ENCODE assay signal across 16 cellular contexts in genomic region chr11:69904331-69905201, GRCh38.
DNase-seq lines count a peak whose midpoint lies in the region; ATAC-seq, FAIRE-seq and TF ChIP-seq lines count a peak whose summit lies in the region.
"Had no signal": no experiment of that assay in that cellular context is flagged by ENCODE, and none has a peak within 500 bp of the region (broad histone marks: within the 10 kb centered on the region; RNA-seq: fewer than 3 reads in every experiment).

No MANE protein-coding gene starts in this region.

- H3K9me3 ChIP-seq in RWPE2 (ENCODE audit: severe bottlenecking) (no peaks in the 10 kb centered on the region), kidney (ENCODE audit: control insufficient read depth in 1 of 2, low read length in 2 of 2) (no peaks in the 10 kb centered on the region), psoas muscle (no peaks in the 10 kb centered on the region), mammary epithelial cell (replicated peaks; ENCODE audit: insufficient read depth, low read length) (no peaks in the 10 kb centered on the region)

- no peak overlapping the region for H3K9ac ChIP-seq in kidney (ENCODE audit: low read length in 2 of 2)
- H3K9ac ChIP-seq in mammary epithelial cell (ENCODE audit: insufficient read depth, low read length) = no peak overlapping the region
- H3K9ac ChIP-seq: KMS-11 had no signal

- WGBS in psoas muscle, 3 donors = 82 to 91% (median 85%) methylated on average over 12 of the region's 12 CpGs
- 77% methylated on average over 5 of the region's 12 CpGs for WGBS in mammary epithelial cell (ENCODE audit: low coverage, missing lambda C conversion rate)

- TF ChIP-seq CTCF in RWPE2 (IDR thresholded peaks at IDR 0.05; ENCODE audit: poor library complexity, severe bottlenecking) (no peak), kidney (IDR thresholded peaks at IDR 0.05; ENCODE audit: borderline replicate concordance, extremely low read depth, insufficient read depth) (no peak), psoas muscle (IDR thresholded peaks at IDR 0.05) (no peak), mammary epithelial cell (conservative IDR thresholded peaks at IDR 0.05 in 1 of 2, IDR thresholded peaks at IDR 0.05 in 1 of 2; ENCODE audit: extremely low read depth in 1 of 2, insufficient read depth in 1 of 2, low read depth in 1 of 2, low read length in 2 of 2) (no peak)

- intact Hi-C loops in kidney (cut with DNase I) = no loop called here
- intact Hi-C loops in psoas muscle (cut with DNase I) = no loop called here
- intact Hi-C loops in mammary epithelial cell (cut with micrococcal nuclease) = no loop called here

- H2AFZ ChIP-seq in mammary epithelial cell (ENCODE audit: low read depth, low read length) = no peak overlapping the region

- H3K27me3 ChIP-seq in RWPE2 (ENCODE audit: insufficient read depth, poor library complexity, severe bottlenecking) (no peaks in the 10 kb centered on the region), psoas muscle (ENCODE audit: insufficient read depth in 3 of 3, low read length in 2 of 3) (peaks cover 0 to 9% (median 0%) of the 10 kb centered on the region in 3 donors), mammary epithelial cell (ENCODE audit: insufficient read depth, low read length) (no peaks in the 10 kb centered on the region)

- CTCF ChIA-PET in mammary epithelial cell (lab: Charles Lee; ENCODE audit: low non-redundant PET) = interaction anchor here (0.6 kb wide), 1 partner anchor 157 kb away, joined by 3 read pairs; no protein-coding TSS in a partner anchor

- dilution Hi-C loops in mammary epithelial cell (cut with HindIII; ENCODE audit: low sequenced_read_pairs) = loop anchor here (5.0 kb wide), 2 partner anchors 47 to 102 kb away; no protein-coding TSS in a partner anchor

- H3K79me2 ChIP-seq in mammary epithelial cell (ENCODE audit: insufficient read depth, low read length) = no peaks in the 10 kb centered on the region

- in situ Hi-C loops in mammary epithelial cell (cut with MboI; ENCODE audit: low sequenced_read_pairs in 2 of 2) = loop anchor here in 1 of 2 donors (10.0 kb wide), 1 partner anchor 190 kb away; no protein-coding TSS in a partner anchor

- H3K27ac ChIP-seq in RWPE2 (ENCODE audit: poor library complexity, severe bottlenecking) (no peak overlapping the region), kidney (ENCODE audit: low read depth in 2 of 2, low read length in 2 of 2) (no peak overlapping the region), psoas muscle (no peak overlapping the region), mammary epithelial cell (ENCODE audit: insufficient read depth, low read depth, low read length) (no peak overlapping the region)
- H3K27ac ChIP-seq: C4-2B, KMS-11 had no signal

- H4K20me1 ChIP-seq in mammary epithelial cell (ENCODE audit: insufficient read depth, low read length) = no peaks in the 10 kb centered on the region

- H3K4me2 ChIP-seq in mammary epithelial cell (ENCODE audit: insufficient read depth, low read depth, low read length) = no peak overlapping the region
- H3K4me2 ChIP-seq: KMS-11 had no signal

- FAIRE-seq in kidney (lab: Jason Lieb, UNC) = no peak

- ATAC-seq in RWPE2 (ENCODE audit: low read depth) (no peak), psoas muscle (no peak), HG03045 (IDR thresholded peaks at IDR 0.05; ENCODE audit: unreplicated experiment) (no peak)

- H3K36me3 ChIP-seq in RWPE2 (ENCODE audit: low read depth) (no peaks in the 10 kb centered on the region), kidney (ENCODE audit: control insufficient read depth in 1 of 2, insufficient read depth in 2 of 2, low read length in 2 of 2) (no peaks in the 10 kb centered on the region), psoas muscle (ENCODE audit: insufficient read depth in 1 of 2, low read depth in 1 of 2) (no peaks in the 10 kb centered on the region), mammary epithelial cell (ENCODE audit: insufficient read depth, low read length) (no peaks in the 10 kb centered on the region)

- no TSS peak for BruUV-seq in mammary epithelial cell (replicated peaks; lab: Mats Ljungman, UMichigan)

- peak; percentile 60 for DNase-seq in CMK (ENCODE audit: low read depth)
- peak; percentile 43 for DNase-seq in RWPE2 (ENCODE audit: low spot score)
- peak; percentile 34 for DNase-seq in kidney
- peak; percentile 6 to 19 for DNase-seq in psoas muscle
- no peak for DNase-seq in EL
- DNase-seq in mammary epithelial cell = no peak
- DNase-seq: DMS79 treated with DMSO at 0.1 percent for 48 hours, NCI-H1417, NCI-H187, NCI-H2107, NCI-H510A, NCI-H748 treated with DMSO at 0.1 percent for 48 hours, SHP77 treated with DMSO at 0.1 percent for 48 hours had no signal

- H3K4me3 ChIP-seq in RWPE2 (ENCODE audit: severe bottlenecking) (no peak overlapping the region), kidney (ENCODE audit: low read length in 2 of 2) (no peak overlapping the region), psoas muscle (no peak overlapping the region), mammary epithelial cell (replicated peaks in 1 of 3; ENCODE audit: insufficient read depth in 1 of 3, low read depth in 2 of 3, low read length in 3 of 3) (no peak overlapping the region)

- no peaks in the 10 kb centered on the region for H3K4me1 ChIP-seq in RWPE2 (ENCODE audit: insufficient read depth, poor library complexity, severe bottlenecking)
- H3K4me1 ChIP-seq in kidney (ENCODE audit: control insufficient read depth in 1 of 2, insufficient read depth in 1 of 2, low read depth in 1 of 2, low read length in 2 of 2) = no peaks in the 10 kb centered on the region
- peaks cover 11% of the 10 kb centered on the region for H3K4me1 ChIP-seq in psoas muscle
- peaks cover 7% of the 10 kb centered on the region for H3K4me1 ChIP-seq in mammary epithelial cell (ENCODE audit: insufficient read depth, low read length)

Comparison
In these comparisons a context has a peak if more than half of its experiments do, and no peak if none do; other contexts are left out.
1. DNase-seq: peak in CMK (single experiment), RWPE2 (single experiment), kidney (single experiment) and psoas muscle (2 of 2); none in EL (single experiment) and mammary epithelial cell (single experiment).